Comparison of ENCODE assay signal across 14 cellular contexts in genomic region chr9:4086119-4087088, GRCh38.
A peak's percentile ranks its signal among the peaks of the same experiment; 100 is the strongest.
DNase-seq lines count a peak whose midpoint lies in the region; ATAC-seq, FAIRE-seq and TF ChIP-seq lines count a peak whose summit lies in the region.
"Had no signal": no experiment of that assay in that cellular context is flagged by ENCODE, and none has a peak within 500 bp of the region (broad histone marks: within the 10 kb centered on the region; RNA-seq: fewer than 3 reads in every experiment).

No MANE protein-coding gene starts in this region.

- H3K27ac ChIP-seq in mammary epithelial cell (ENCODE audit: insufficient read depth, low read depth, low read length) (no peak overlapping the region), breast epithelium (no peak overlapping the region), astrocyte (ENCODE audit: low read depth, low read length) (no peak overlapping the region), testis (peak overlapping the region; percentile 77 to 81)
- H3K27ac ChIP-seq: dorsolateral prefrontal cortex had no signal

- H3K27me3 Mint-ChIP-seq in astrocyte (ENCODE audit: low read depth, unreplicated experiment), result no peaks in the 10 kb centered on the region

- BruUV-seq in mammary epithelial cell (replicated peaks; lab: Mats Ljungman, UMichigan), result no TSS peak

- H3K4me2 ChIP-seq in mammary epithelial cell (ENCODE audit: insufficient read depth, low read depth, low read length) (no peak overlapping the region), astrocyte (ENCODE audit: low read length) (peak overlapping the region; percentile 27)

- H3K36me3 Mint-ChIP-seq in astrocyte (ENCODE audit: low read depth, unreplicated experiment), result peaks cover 16% of the 10 kb centered on the region
- H3K36me3 Mint-ChIP-seq: activated naive CD8-positive, alpha-beta T cell treated with anti-CD3 and anti-CD28 coated beads, Interleukin-2, amount 10 ng/mL, durations not matched to agents 7 days and 5 days had no signal

- intact Hi-C loops in mammary epithelial cell (cut with micrococcal nuclease) (no loop called here), breast epithelium (cut with DNase I; ENCODE audit: low total_unique reads) (no loop called here), testis (cut with DNase I; ENCODE audit: low total_unique reads) (no loop called here)

- H2AFZ ChIP-seq in mammary epithelial cell (ENCODE audit: low read depth, low read length) (no peak overlapping the region), astrocyte (ENCODE audit: low read depth, low read length) (no peak overlapping the region)

- no peaks in the 10 kb centered on the region for H3K9me3 Mint-ChIP-seq in astrocyte (ENCODE audit: unreplicated experiment)

- ATAC-seq in HG02678 (IDR thresholded peaks at IDR 0.05; ENCODE audit: unreplicated experiment), result no peak
- ATAC-seq: gastroesophageal sphincter had no signal

- H3K79me2 ChIP-seq in mammary epithelial cell (ENCODE audit: insufficient read depth, low read length) (no peaks in the 10 kb centered on the region), astrocyte (ENCODE audit: insufficient read depth, low read length) (peaks cover 41% of the 10 kb centered on the region)

- H3K27me3 ChIP-seq in mammary epithelial cell (ENCODE audit: insufficient read depth, low read length) (no peaks in the 10 kb centered on the region), breast epithelium (no peaks in the 10 kb centered on the region), astrocyte (ENCODE audit: insufficient read depth, low read length) (no peaks in the 10 kb centered on the region), testis (no peaks in the 10 kb centered on the region)
- H3K27me3 ChIP-seq: dorsolateral prefrontal cortex, gastroesophageal sphincter had no signal

- H3K4me3 Mint-ChIP-seq in astrocyte (ENCODE audit: unreplicated experiment), result no peak overlapping the region
- H3K4me3 Mint-ChIP-seq: activated naive CD8-positive, alpha-beta T cell treated with anti-CD3 and anti-CD28 coated beads, Interleukin-2, amount 10 ng/mL, durations not matched to agents 7 days and 5 days had no signal

- no peak overlapping the region for H3K9ac ChIP-seq in mammary epithelial cell (ENCODE audit: insufficient read depth, low read length)
- H3K9ac ChIP-seq in astrocyte (ENCODE audit: low read length), result no peak overlapping the region

- in situ Hi-C loops in mammary epithelial cell (cut with MboI; ENCODE audit: low sequenced_read_pairs in 2 of 2), result loop anchor here in 1 of 2 donors (25.0 kb wide), 1 partner anchor 251 kb away; no protein-coding TSS in a partner anchor

- no peak for TF ChIP-seq POLR2A in breast epithelium (IDR thresholded peaks at IDR 0.05)
- TF ChIP-seq POLR2A in testis (IDR thresholded peaks at IDR 0.05), result no peak

- no peaks in the 10 kb centered on the region for H3K4me1 ChIP-seq in mammary epithelial cell (ENCODE audit: insufficient read depth, low read length)
- H3K4me1 ChIP-seq in breast epithelium, result no peaks in the 10 kb centered on the region
- peaks cover 15% of the 10 kb centered on the region for H3K4me1 ChIP-seq in astrocyte (ENCODE audit: insufficient read depth, low read length)
- peaks cover 49% of the 10 kb centered on the region for H3K4me1 ChIP-seq in testis

- peaks cover 35% of the 10 kb centered on the region for H3K4me1 Mint-ChIP-seq in astrocyte (ENCODE audit: low read depth, unreplicated experiment)
- H3K4me1 Mint-ChIP-seq: activated naive CD8-positive, alpha-beta T cell treated with anti-CD3 and anti-CD28 coated beads, Interleukin-2, amount 10 ng/mL, durations not matched to agents 7 days and 5 days had no signal

- no peaks in the 10 kb centered on the region for H3K9me3 ChIP-seq in mammary epithelial cell (replicated peaks; ENCODE audit: insufficient read depth, low read length)
- H3K9me3 ChIP-seq in breast epithelium, result no peaks in the 10 kb centered on the region
- H3K9me3 ChIP-seq in astrocyte (ENCODE audit: insufficient read depth, low read depth, low read length), result no peaks in the 10 kb centered on the region
- H3K9me3 ChIP-seq in testis, result no peaks in the 10 kb centered on the region
- H3K9me3 ChIP-seq: gastroesophageal sphincter had no signal

- 87% methylated on average over 8 of the region's 9 CpGs for WGBS in mammary epithelial cell (ENCODE audit: low coverage, missing lambda C conversion rate)
- WGBS in testis, 2 donors, result 53 to 54% methylated on average over 9 of the region's 9 CpGs

- TF ChIP-seq CTCF in mammary epithelial cell (conservative IDR thresholded peaks at IDR 0.05 in 1 of 2, IDR thresholded peaks at IDR 0.05 in 1 of 2; ENCODE audit: extremely low read depth in 1 of 2, insufficient read depth in 1 of 2, low read depth in 1 of 2, low read length in 2 of 2) (no peak), breast epithelium (IDR thresholded peaks at IDR 0.05) (no peak), astrocyte (IDR thresholded peaks at IDR 0.05; ENCODE audit: insufficient read depth, low read depth, low read length) (no peak), testis (IDR thresholded peaks at IDR 0.05) (no peak)

- no peaks in the 10 kb centered on the region for H4K20me1 ChIP-seq in mammary epithelial cell (ENCODE audit: insufficient read depth, low read length)
- peaks cover 7% of the 10 kb centered on the region for H4K20me1 ChIP-seq in astrocyte (ENCODE audit: insufficient read depth, low read length)

- CTCF ChIA-PET in mammary epithelial cell (lab: Charles Lee; ENCODE audit: low non-redundant PET), result no interaction called here

- dilution Hi-C loops in mammary epithelial cell (cut with HindIII; ENCODE audit: low sequenced_read_pairs), result no loop called here

- peak; percentile 72 for FAIRE-seq in astrocyte (lab: Jason Lieb, UNC)

- H3K27ac Mint-ChIP-seq in astrocyte (ENCODE audit: unreplicated experiment), result peak overlapping the region; percentile 80
- H3K27ac Mint-ChIP-seq: activated naive CD8-positive, alpha-beta T cell treated with anti-CD3 and anti-CD28 coated beads, Interleukin-2, amount 10 ng/mL, durations not matched to agents 7 days and 5 days had no signal

- H3K4me3 ChIP-seq in mammary epithelial cell (replicated peaks in 1 of 3; ENCODE audit: insufficient read depth in 1 of 3, low read depth in 2 of 3, low read length in 3 of 3) (no peak overlapping the region), breast epithelium (no peak overlapping the region), astrocyte (ENCODE audit: insufficient read depth, low read depth, low read length) (no peak overlapping the region), testis (no peak overlapping the region)
- H3K4me3 ChIP-seq: dorsolateral prefrontal cortex, gastroesophageal sphincter had no signal

- DNase-seq in mammary epithelial cell, result peak; percentile 21
- DNase-seq in breast epithelium (ENCODE audit: low spot score in 2 of 2), result no peak
- no peak for DNase-seq in astrocyte (ENCODE audit: low read depth)
- DNase-seq in iris pigment epithelial cell (ENCODE audit: low read depth), result peak; percentile 79
- DNase-seq in testis, result peak; percentile 52
- DNase-seq in NCI-H2029 treated with DMSO at 0.1 percent for 48 hours (lab: John Stamatoyannopoulos, UW), result no peak
- DNase-seq in activated gamma-delta T cell (lab: John Stamatoyannopoulos, UW), result no peak
- DNase-seq: activated naive CD8-positive, alpha-beta T cell treated with anti-CD3 and anti-CD28 coated beads, Interleukin-2, amount 10 ng/mL, durations not matched to agents 7 days and 5 days; dorsolateral prefrontal cortex; kidney glomerular epithelial cell; NCI-H1105 treated with DMSO at 0.1 percent for 48 hours; NCI-H524 had no signal

- H3K36me3 ChIP-seq in mammary epithelial cell (ENCODE audit: insufficient read depth, low read length) (no peaks in the 10 kb centered on the region), breast epithelium (no peaks in the 10 kb centered on the region), astrocyte (ENCODE audit: insufficient read depth, low read length) (no peaks in the 10 kb centered on the region), testis (ENCODE audit: low read depth, missing control alignments) (no peaks in the 10 kb centered on the region)
- H3K36me3 ChIP-seq: gastroesophageal sphincter had no signal

Comparison
In these comparisons a context has a peak if more than half of its experiments do, and no peak if none do; other contexts are left out.
1. DNase-seq: peak in mammary epithelial cell (single experiment), iris pigment epithelial cell (single experiment) and testis (single experiment); none in breast epithelium (0 of 2), astrocyte (single experiment), NCI-H2029 treated with DMSO at 0.1 percent for 48 hours (single experiment) and activated gamma-delta T cell (single experiment).
2. H3K27ac ChIP-seq: peak in testis (2 of 2); none in mammary epithelial cell (single experiment), breast epithelium (0 of 2) and astrocyte (single experiment).